1 cellular context compared by ENCODE assay signal in the genomic region with DNA sequence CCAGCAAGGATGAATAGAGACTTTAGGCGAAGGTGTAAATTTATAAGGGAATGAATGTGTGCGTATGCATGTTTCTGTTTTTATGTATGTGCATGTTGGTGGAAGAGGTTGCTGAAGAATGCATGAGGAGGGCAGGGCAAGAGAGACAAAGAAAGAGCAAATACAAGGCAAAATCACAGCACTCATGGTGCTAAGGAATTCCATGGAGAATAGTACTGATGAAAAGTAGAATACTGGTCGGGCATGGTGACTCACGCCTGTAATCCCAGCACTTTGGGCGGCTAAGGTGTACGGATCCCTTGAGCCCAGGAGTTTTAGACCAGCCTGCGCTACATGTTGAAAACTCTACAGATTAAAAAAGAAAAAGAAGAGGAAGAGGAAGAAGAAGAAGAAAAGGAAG.
TF ChIP-seq lines count a peak whose summit lies in the region.

No MANE protein-coding gene starts in this region.

TF ChIP-seq in H1, 55 proteins besides CTCF, POLR2A, EP300 and RAD21 (continued from another document):
- TF ChIP-seq POLR2AphosphoS5 (IDR thresholded peaks at IDR 0.05; ENCODE audit: low read depth, low read length), result no peak
- TF ChIP-seq PHF8 (conservative IDR thresholded peaks at IDR 0.05; ENCODE audit: low read depth, low read length), result no peak
- no peak for TF ChIP-seq HDAC2 (IDR thresholded peaks at IDR 0.05; ENCODE audit: borderline replicate concordance in 1 of 2, low read depth in 2 of 2, low read length in 2 of 2)
- TF ChIP-seq SUZ12 (IDR thresholded peaks at IDR 0.05; ENCODE audit: low read length), result no peak
